ENCODE assay signal across 1 cellular context in the genomic region with DNA sequence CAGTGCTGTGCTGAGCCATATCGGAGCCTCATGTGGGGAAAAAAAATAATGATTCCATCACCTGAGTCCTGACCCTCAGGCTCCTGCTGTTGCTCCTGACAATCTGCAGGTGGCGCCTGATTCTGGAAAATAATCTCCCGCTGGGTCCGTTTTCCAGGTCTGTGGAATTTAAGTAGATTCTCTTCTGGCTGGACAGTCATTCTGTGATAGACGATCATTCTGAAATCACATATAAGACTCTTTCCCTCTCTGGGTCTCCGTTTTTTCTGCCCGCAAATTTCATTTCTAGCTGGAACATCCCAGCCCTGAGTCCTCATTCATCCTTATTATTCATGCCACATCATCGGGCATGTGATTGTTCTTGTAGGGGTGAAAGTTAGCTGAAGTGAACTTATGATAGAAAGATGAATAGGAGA.
A peak's percentile ranks its signal among the peaks of the same experiment; 100 is the strongest.
TF ChIP-seq lines count a peak whose summit lies in the region.

No MANE protein-coding gene starts in this region.

TF ChIP-seq in GM12878, 131 proteins besides CTCF, POLR2A, EP300 and RAD21 (continued from another document):
- TF ChIP-seq MLLT1 (IDR thresholded peaks at IDR 0.05) (no peak), SMC3 (IDR thresholded peaks at IDR 0.05; ENCODE audit: borderline replicate concordance, low read length) (peak; percentile 91), TCF7 (IDR thresholded peaks at IDR 0.05; ENCODE audit: borderline replicate concordance) (no peak), CHD2 (IDR thresholded peaks at IDR 0.05; ENCODE audit: borderline replicate concordance, low read depth, low read length) (no peak), BMI1 (IDR thresholded peaks at IDR 0.05; ENCODE audit: borderline replicate concordance) (no peak), CBFB (IDR thresholded peaks at IDR 0.05; ENCODE audit: low read depth) (no peak), CBX3 (IDR thresholded peaks at IDR 0.05; ENCODE audit: borderline replicate concordance, low read depth) (no peak), ATF2 (IDR thresholded peaks at IDR 0.05; ENCODE audit: low read length) (no peak), SUPT20H (IDR thresholded peaks at IDR 0.05; ENCODE audit: borderline replicate concordance, control insufficient read depth, low read depth, low read length) (no peak), CEBPB (IDR thresholded peaks at IDR 0.05; ENCODE audit: borderline replicate concordance in 1 of 2, low read depth in 2 of 2, low read length in 2 of 2) (no peak), IKZF1 (conservative IDR thresholded peaks at IDR 0.05) (peak; percentile 48), IKZF2 (IDR thresholded peaks at IDR 0.05) (peak in 1 of 2 experiments; percentile 31; a peak in 1 of 4 replicates), PRDM15 (CRISPR knock-in tag; IDR thresholded peaks at IDR 0.05) (no peak), MAX (IDR thresholded peaks at IDR 0.05; ENCODE audit: low read depth, low read length) (no peak), EGR1 (IDR thresholded peaks at IDR 0.05; ENCODE audit: borderline replicate concordance in 1 of 2, low read depth in 2 of 2, low read length in 2 of 2) (no peak), YY1 (IDR thresholded peaks at IDR 0.05; ENCODE audit: low read depth, low read length) (peak; percentile 64; the same call in 1 of the 2 replicates), MYB (IDR thresholded peaks at IDR 0.05; ENCODE audit: borderline replicate concordance, low read depth, low read length) (no peak), POLR2AphosphoS5 (IDR thresholded peaks at IDR 0.05; ENCODE audit: low read length) (no peak)
